17 cellular contexts compared by ENCODE assay signal in genomic region chrX:123797543-123798447, GRCh38.
DNase-seq lines count a peak whose midpoint lies in the region; ATAC-seq, FAIRE-seq and TF ChIP-seq lines count a peak whose summit lies in the region.
"Had no signal": no experiment of that assay in that cellular context is flagged by ENCODE, and none has a peak within 500 bp of the region (broad histone marks: within the 10 kb centered on the region; RNA-seq: fewer than 3 reads in every experiment).

No MANE protein-coding gene starts in this region.

- H3K27me3 ChIP-seq in SK-N-SH (ENCODE audit: insufficient read depth), result no peaks in the 10 kb centered on the region
- no peaks in the 10 kb centered on the region for H3K27me3 ChIP-seq in GM12878 (replicated peaks in 1 of 2; ENCODE audit: control insufficient read depth in 2 of 2, insufficient read depth in 2 of 2, low read length in 1 of 2)
- no peaks in the 10 kb centered on the region for H3K27me3 ChIP-seq in spleen (replicated peaks in 1 of 7)
- H3K27me3 ChIP-seq in foreskin keratinocyte, result no peaks in the 10 kb centered on the region
- no peaks in the 10 kb centered on the region for H3K27me3 ChIP-seq in testis
- H3K27me3 ChIP-seq: right atrium auricular region, vagina had no signal

- no peak overlapping the region for H3K9ac ChIP-seq in SK-N-SH
- no peak overlapping the region for H3K9ac ChIP-seq in GM12878 (ENCODE audit: control insufficient read depth, insufficient read depth, low read length)

- H3K4me2 ChIP-seq in SK-N-SH (no peak overlapping the region), GM12878 (ENCODE audit: control insufficient read depth, insufficient read depth) (no peak overlapping the region)

- H3K36me3 ChIP-seq in SK-N-SH (replicated peaks in 1 of 2; ENCODE audit: control insufficient read depth in 1 of 2, insufficient read depth in 2 of 2, low read length in 1 of 2) (no peaks in the 10 kb centered on the region), GM12878 (ENCODE audit: control insufficient read depth in 2 of 2, insufficient read depth in 2 of 2, low read length in 1 of 2) (no peaks in the 10 kb centered on the region), spleen (no peaks in the 10 kb centered on the region), testis (ENCODE audit: low read depth, missing control alignments) (no peaks in the 10 kb centered on the region)
- H3K36me3 ChIP-seq: right atrium auricular region, vagina had no signal

- no peaks in the 10 kb centered on the region for H3F3A ChIP-seq in SK-N-SH (replicated peaks; ENCODE audit: insufficient read depth)

- H3K4me1 ChIP-seq in SK-N-SH (ENCODE audit: control insufficient read depth in 1 of 2, insufficient read depth in 2 of 2, low read depth in 1 of 2, low read length in 1 of 2) (no peaks in the 10 kb centered on the region), GM12878 (ENCODE audit: control insufficient read depth, insufficient read depth, low read length) (peaks cover 7% of the 10 kb centered on the region), spleen (no peaks in the 10 kb centered on the region), foreskin keratinocyte (no peaks in the 10 kb centered on the region), testis (no peaks in the 10 kb centered on the region)
- H3K4me1 ChIP-seq: right atrium auricular region, vagina had no signal

- TF ChIP-seq RAD21 in SK-N-SH (IDR thresholded peaks at IDR 0.05; ENCODE audit: low read length) (no peak), GM12878 (IDR thresholded peaks at IDR 0.05; ENCODE audit: insufficient read depth, low read depth, low read length) (no peak)

- DNase-seq in SK-N-SH, result no peak
- no peak for DNase-seq in GM12878 (ENCODE audit: low read depth, low spot score)
- peak; percentile 27 for DNase-seq in spleen
- no peak for DNase-seq in foreskin keratinocyte
- no peak for DNase-seq in testis
- no peak for DNase-seq in NCI-H1092 (lab: John Stamatoyannopoulos, UW)
- DNase-seq: activated effector memory CD4-positive, alpha-beta T cell treated with Interleukin-2 at 50 U/mL for 16 hours; CD4-positive, CD25-positive, alpha-beta regulatory T cell; GDM1; GOT3; NCI-H69; stimulated activated CD4-positive, alpha-beta T cell treated with anti-CD3 and anti-CD28 coated beads, Interleukin-2, amount 100 ng/mL, for 48 hours had no signal

- TF ChIP-seq CTCF in SK-N-SH (IDR thresholded peaks at IDR 0.05) (no peak), GM12878 (IDR thresholded peaks at IDR 0.05 in 2 of 3, conservative IDR thresholded peaks at IDR 0.05 in 1 of 3; ENCODE audit: control insufficient read depth in 2 of 3, extremely low read depth in 1 of 3, insufficient read depth in 1 of 3, low read depth in 3 of 3, low read length in 3 of 3) (no peak), spleen (IDR thresholded peaks at IDR 0.05 in 8 of 11, conservative IDR thresholded peaks at IDR 0.05 in 3 of 11) (no peak), foreskin keratinocyte (conservative IDR thresholded peaks at IDR 0.05) (no peak), testis (IDR thresholded peaks at IDR 0.05) (no peak)

- ATAC-seq in SK-N-SH treated with all-trans-retinoic acid at 6 μM for 48 hours (peak; percentile 30; the same call in 2 of the 3 replicates), HG03442 (IDR thresholded peaks at IDR 0.05; ENCODE audit: unreplicated experiment) (peak; percentile 45), GM12878 (peak; percentile 49), foreskin keratinocyte (no peak)

- TF ChIP-seq EP300 in SK-N-SH (IDR thresholded peaks at IDR 0.05; ENCODE audit: borderline replicate concordance in 1 of 2, low read depth in 1 of 2, low read length in 1 of 2) (no peak), GM12878 (IDR thresholded peaks at IDR 0.05; ENCODE audit: borderline replicate concordance in 1 of 2, control insufficient read depth in 1 of 2, low read depth in 2 of 2, low read length in 2 of 2) (no peak)

- no peak overlapping the region for H3K27ac ChIP-seq in SK-N-SH (ENCODE audit: low read depth in 2 of 2, low read length in 1 of 2)
- H3K27ac ChIP-seq in GM12878 (ENCODE audit: control insufficient read depth, insufficient read depth), result no peak overlapping the region
- no peak overlapping the region for H3K27ac ChIP-seq in spleen
- H3K27ac ChIP-seq in foreskin keratinocyte, result no peak overlapping the region
- no peak overlapping the region for H3K27ac ChIP-seq in testis
- H3K27ac ChIP-seq: right atrium auricular region, vagina had no signal

- SMC1A ChIA-PET in GM12878 (lab: Charles Lee; ENCODE audit: uncharacterized antibody, unreplicated experiment), result no interaction called here

- BruUV-seq in GM12878 (replicated peaks; lab: Mats Ljungman, UMichigan), result no TSS peak

- H4K20me1 ChIP-seq in SK-N-SH (ENCODE audit: insufficient read depth) (no peaks in the 10 kb centered on the region), GM12878 (ENCODE audit: control insufficient read depth, insufficient read depth) (no peaks in the 10 kb centered on the region)

- no peak overlapping the region for H2AFZ ChIP-seq in SK-N-SH (ENCODE audit: low read depth)
- no peak overlapping the region for H2AFZ ChIP-seq in GM12878 (ENCODE audit: control insufficient read depth, low read depth, low read length)

- H3K79me2 ChIP-seq in SK-N-SH (ENCODE audit: insufficient read depth) (no peaks in the 10 kb centered on the region), GM12878 (ENCODE audit: control insufficient read depth, insufficient read depth, low read length) (no peaks in the 10 kb centered on the region)

- TF ChIP-seq POLR2A in GM12878 (IDR thresholded peaks at IDR 0.05; ENCODE audit: low read depth, low read length), result no peak
- no peak for TF ChIP-seq POLR2A in spleen (IDR thresholded peaks at IDR 0.05)
- no peak for TF ChIP-seq POLR2A in testis (IDR thresholded peaks at IDR 0.05)

- POLR2A ChIA-PET in SK-N-SH (lab: Yijun Ruan, JAX) (no interaction called here), GM12878 (lab: Charles Lee) (interaction anchor here (0.5 to 0.7 kb wide), 2 partner anchors 38 to 730 kb away, joined by 3 to 4 read pairs; no protein-coding TSS in a partner anchor)

- 53% methylated on average over 8 of the region's 8 CpGs for WGBS in SK-N-SH (ENCODE audit: low lambda C conversion rate)
- 43% methylated on average over 8 of the region's 8 CpGs for WGBS in GM12878 (ENCODE audit: insufficient coverage, insufficient replicate concordance, low lambda C conversion rate, missing lambda C conversion rate)
- 78 to 95% (median 90%) methylated on average over 5 to 8 of the region's 8 CpGs for WGBS in spleen, 5 donors
- WGBS in testis, 2 donors, result 93 to 99% methylated on average over 6 to 8 of the region's 8 CpGs

- intact Hi-C loops in GM12878 (cut with micrococcal nuclease; ENCODE audit: unreplicated experiment) (no loop called here), spleen (cut with DNase I; ENCODE audit: low total_unique reads) (no loop called here), testis (cut with DNase I; ENCODE audit: low total_unique reads) (no loop called here)

- H3K4me3 ChIP-seq in SK-N-SH (ENCODE audit: low read depth in 2 of 2, low read length in 1 of 2) (no peak overlapping the region), GM12878 (no peak overlapping the region), spleen (no peak overlapping the region), testis (no peak overlapping the region)
- H3K4me3 ChIP-seq: right atrium auricular region, vagina had no signal

- in situ Hi-C loops in GM12878 (cut with MboI), result no loop called here

- FAIRE-seq in GM12878 (lab: Jason Lieb, UNC), result no peak
- FAIRE-seq: A204.1 had no signal

- no peaks in the 10 kb centered on the region for H3K9me3 ChIP-seq in SK-N-SH
- H3K9me3 ChIP-seq in GM12878 (replicated peaks; ENCODE audit: control insufficient read depth, insufficient read depth, low read length), result no peaks in the 10 kb centered on the region
- H3K9me3 ChIP-seq in spleen, result no peaks in the 10 kb centered on the region
- no peaks in the 10 kb centered on the region for H3K9me3 ChIP-seq in testis
- H3K9me3 ChIP-seq: right atrium auricular region, vagina had no signal

- no peaks in the 10 kb centered on the region for H3K9me2 ChIP-seq in SK-N-SH

- CTCF ChIA-PET in SK-N-SH (lab: Yijun Ruan, JAX), result no interaction called here
- CTCF ChIA-PET in GM12878 (lab: Yijun Ruan, JAX), result no interaction called here

- RAD21 ChIA-PET in GM12878 (lab: Charles Lee; ENCODE audit: unreplicated experiment), result interaction anchor here (1.0 kb wide), 1 partner anchor 13 kb away, joined by 4 read pairs; no protein-coding TSS in a partner anchor

TF ChIP-seq in SK-N-SH treated with all-trans-retinoic acid at 6 μM for 48 hours, 23 proteins besides CTCF, POLR2A, EP300 and RAD21 (continues in another document):
- TF ChIP-seq PPARA (CRISPR knock-in tag; IDR thresholded peaks at IDR 0.05; ENCODE audit: borderline replicate concordance) (no peak), RARB (CRISPR knock-in tag; IDR thresholded peaks at IDR 0.05) (no peak)

TF ChIP-seq in SK-N-SH, 30 proteins besides CTCF, POLR2A, EP300 and RAD21 (continues in another document):
- TF ChIP-seq USF1 (IDR thresholded peaks at IDR 0.05; ENCODE audit: borderline replicate concordance, low read depth), result no peak

TF ChIP-seq in GM12878, 131 proteins besides CTCF, POLR2A, EP300 and RAD21 (continues in another document):
- TF ChIP-seq PML (IDR thresholded peaks at IDR 0.05; ENCODE audit: low read length) (no peak), HDGF (IDR thresholded peaks at IDR 0.05) (no peak), SIX5 (IDR thresholded peaks at IDR 0.05; ENCODE audit: low read depth, low read length, severe bottlenecking) (no peak), GABPA (IDR thresholded peaks at IDR 0.05; ENCODE audit: low read depth) (no peak), EGR1 (IDR thresholded peaks at IDR 0.05; ENCODE audit: borderline replicate concordance in 1 of 2, low read depth in 2 of 2, low read length in 2 of 2) (no peak), MTA3 (IDR thresholded peaks at IDR 0.05; ENCODE audit: borderline replicate concordance, low read length) (no peak)
